In genomic region chr17:17179371-17179827, GRCh38 we compare ENCODE assay signal across 11 cellular contexts. TPM values are rescaled to one million over a fixed set of nuclear protein-coding genes. Genes with fewer than 3 reads are reported as not detected.
DNase-seq lines count a peak whose midpoint lies in the region; ATAC-seq, FAIRE-seq and TF ChIP-seq lines count a peak whose summit lies in the region.
"Had no signal": no experiment of that assay in that cellular context is flagged by ENCODE, and none has a peak within 500 bp of the region (broad histone marks: within the 10 kb centered on the region; RNA-seq: fewer than 3 reads in every experiment).

No MANE protein-coding gene starts in this region.

- peak overlapping the region; percentile 74 for H3K4me3 Mint-ChIP-seq in activated naive CD4-positive, alpha-beta T cell treated with anti-CD3 and anti-CD28 coated beads, Interleukin-2, amount 10 ng/mL, durations not matched to agents 7 days and 5 days
- peak overlapping the region; percentile 81 to 83 for H3K4me3 Mint-ChIP-seq in stimulated activated naive CD8-positive, alpha-beta T cell treated with anti-CD3 and anti-CD28 coated beads, Interleukin-15, amount 100 ng/mL, for 72 hours

- BruUV-seq in GM12878 (replicated peaks; lab: Mats Ljungman, UMichigan) = no TSS peak

- peak; percentile 50 for DNase-seq in activated naive CD4-positive, alpha-beta T cell treated with anti-CD3 and anti-CD28 coated beads, Interleukin-2, amount 10 ng/mL, durations not matched to agents 7 days and 5 days
- DNase-seq in activated naive CD4-positive, alpha-beta T cell treated with anti-CD3 and anti-CD28 coated beads, Interleukin-2, amount 50 U/mL, for 16 hours = no peak
- DNase-seq in GM12878 (ENCODE audit: low read depth, low spot score) (peak; percentile 30), DMS153 treated with DMSO at 0.1 percent for 48 hours (lab: John Stamatoyannopoulos, UW; ENCODE audit: unreplicated experiment) (no peak), omental fat pad (ENCODE audit: low spot score) (no peak)
- peak; percentile 45 to 47 for DNase-seq in stimulated activated naive CD8-positive, alpha-beta T cell treated with anti-CD3 and anti-CD28 coated beads, Interleukin-15, amount 100 ng/mL, for 72 hours
- DNase-seq: NCI-H146 had no signal

- no peaks in the 10 kb centered on the region for H3K9me3 Mint-ChIP-seq in activated naive CD4-positive, alpha-beta T cell treated with anti-CD3 and anti-CD28 coated beads, Interleukin-2, amount 10 ng/mL, durations not matched to agents 7 days and 5 days
- no peaks in the 10 kb centered on the region for H3K9me3 Mint-ChIP-seq in stimulated activated naive CD8-positive, alpha-beta T cell treated with anti-CD3 and anti-CD28 coated beads, Interleukin-15, amount 100 ng/mL, for 72 hours

- no peaks in the 10 kb centered on the region for H4K20me1 ChIP-seq in GM12878 (ENCODE audit: control insufficient read depth, insufficient read depth)

- H3K36me3 Mint-ChIP-seq in activated naive CD4-positive, alpha-beta T cell treated with anti-CD3 and anti-CD28 coated beads, Interleukin-2, amount 10 ng/mL, durations not matched to agents 7 days and 5 days = peaks cover 71% of the 10 kb centered on the region

- peak; percentile 96 for FAIRE-seq in GM12878 (lab: Jason Lieb, UNC)

- WGBS in GM12878 (ENCODE audit: insufficient coverage, insufficient replicate concordance, low lambda C conversion rate, missing lambda C conversion rate) = 11% methylated on average over 2 of the region's 2 CpGs

- peaks cover 25 to 27% of the 10 kb centered on the region in 2 experiments for H3K36me3 ChIP-seq in GM12878 (ENCODE audit: control insufficient read depth in 2 of 2, insufficient read depth in 2 of 2, low read length in 1 of 2)

- peak overlapping the region; percentile 97 for H3K27ac Mint-ChIP-seq in activated naive CD4-positive, alpha-beta T cell treated with anti-CD3 and anti-CD28 coated beads, Interleukin-2, amount 10 ng/mL, durations not matched to agents 7 days and 5 days
- H3K27ac Mint-ChIP-seq in stimulated activated naive CD8-positive, alpha-beta T cell treated with anti-CD3 and anti-CD28 coated beads, Interleukin-15, amount 100 ng/mL, for 72 hours = peak overlapping the region; percentile 99

- no peak for TF ChIP-seq EP300 in GM12878 (IDR thresholded peaks at IDR 0.05; ENCODE audit: borderline replicate concordance in 1 of 2, control insufficient read depth in 1 of 2, low read depth in 2 of 2, low read length in 2 of 2)

- peak overlapping the region; percentile 35; the same call in 1 of the 2 replicates for H3K27ac ChIP-seq in GM12878 (ENCODE audit: control insufficient read depth, insufficient read depth)

- intact Hi-C loops in GM12878 (cut with micrococcal nuclease; ENCODE audit: unreplicated experiment) = loop anchor here (2.0 kb wide), 1 partner anchor 25 kb away; no protein-coding TSS in a partner anchor

- no peaks in the 10 kb centered on the region for H3K27me3 Mint-ChIP-seq in activated naive CD4-positive, alpha-beta T cell treated with anti-CD3 and anti-CD28 coated beads, Interleukin-2, amount 10 ng/mL, durations not matched to agents 7 days and 5 days
- no peaks in the 10 kb centered on the region for H3K27me3 Mint-ChIP-seq in stimulated activated naive CD8-positive, alpha-beta T cell treated with anti-CD3 and anti-CD28 coated beads, Interleukin-15, amount 100 ng/mL, for 72 hours

- H3K4me2 ChIP-seq in GM12878 (ENCODE audit: control insufficient read depth, insufficient read depth) = peak overlapping the region; percentile 57

- peaks cover 94% of the 10 kb centered on the region for H3K4me1 Mint-ChIP-seq in activated naive CD4-positive, alpha-beta T cell treated with anti-CD3 and anti-CD28 coated beads, Interleukin-2, amount 10 ng/mL, durations not matched to agents 7 days and 5 days
- peaks cover 97% of the 10 kb centered on the region for H3K4me1 Mint-ChIP-seq in stimulated activated naive CD8-positive, alpha-beta T cell treated with anti-CD3 and anti-CD28 coated beads, Interleukin-15, amount 100 ng/mL, for 72 hours

- CTCF ChIA-PET in activated naive CD4-positive, alpha-beta T cell treated with anti-CD3 and anti-CD28 coated beads, Interleukin-2, amount 10 ng/mL, durations not matched to agents 7 days and 5 days (lab: Charles Lee) = interaction anchor here (1.5 kb wide), 1 partner anchor 24 kb away, joined by 4 read pairs; no protein-coding TSS in a partner anchor
- CTCF ChIA-PET in GM12878 (lab: Yijun Ruan, JAX) = no interaction called here

- 0 out of 2 replicates have a peak overlapping the region, but pooled peaks have one; percentile 36 for H3K4me3 ChIP-seq in GM12878
- H3K4me3 ChIP-seq: left lung, tibial artery had no signal

- H3K4me1 ChIP-seq in GM12878 (ENCODE audit: control insufficient read depth, insufficient read depth, low read length) = peaks cover 34% of the 10 kb centered on the region

- no peak overlapping the region; the same call in 1 of the 2 replicates for H3K9ac ChIP-seq in GM12878 (ENCODE audit: control insufficient read depth, insufficient read depth, low read length)

- no peak for TF ChIP-seq RAD21 in GM12878 (IDR thresholded peaks at IDR 0.05; ENCODE audit: insufficient read depth, low read depth, low read length)

- no peak for TF ChIP-seq CTCF in GM12878 (IDR thresholded peaks at IDR 0.05 in 2 of 3, conservative IDR thresholded peaks at IDR 0.05 in 1 of 3; ENCODE audit: control insufficient read depth in 2 of 3, extremely low read depth in 1 of 3, insufficient read depth in 1 of 3, low read depth in 3 of 3, low read length in 3 of 3)
- TF ChIP-seq CTCF in omental fat pad (IDR thresholded peaks at IDR 0.05) = no peak

- H2AFZ ChIP-seq in GM12878 (ENCODE audit: control insufficient read depth, low read depth, low read length) = no peak overlapping the region

- no peak for TF ChIP-seq POLR2A in GM12878 (IDR thresholded peaks at IDR 0.05; ENCODE audit: low read depth, low read length)

- no peaks in the 10 kb centered on the region for H3K79me2 ChIP-seq in GM12878 (ENCODE audit: control insufficient read depth, insufficient read depth, low read length)

- no peaks in the 10 kb centered on the region for H3K27me3 ChIP-seq in GM12878 (replicated peaks in 1 of 2; ENCODE audit: control insufficient read depth in 2 of 2, insufficient read depth in 2 of 2, low read length in 1 of 2)
- H3K27me3 ChIP-seq: left lung, tibial artery had no signal

- H3K9me3 ChIP-seq in GM12878 (replicated peaks; ENCODE audit: control insufficient read depth, insufficient read depth, low read length) = no peaks in the 10 kb centered on the region
- H3K9me3 ChIP-seq: left lung, tibial artery had no signal

- ATAC-seq in HG03095 (IDR thresholded peaks at IDR 0.05; ENCODE audit: unreplicated experiment) = peak; percentile 62
- ATAC-seq in GM12878 = peak; percentile 84
- peak; percentile 91 for ATAC-seq in stimulated activated naive CD8-positive, alpha-beta T cell treated with anti-CD3 and anti-CD28 coated beads, Interleukin-15, amount 100 ng/mL, for 72 hours
- no peak for ATAC-seq in omental fat pad (ENCODE audit: low FRiP score)
- no peak for ATAC-seq in HG03521 (IDR thresholded peaks at IDR 0.05; ENCODE audit: unreplicated experiment)
- ATAC-seq: left lung had no signal

- in situ Hi-C loops in GM12878 (cut with MboI) = no loop called here

- POLR2A ChIA-PET in GM12878 (lab: Charles Lee) = interaction anchor here (0.6 kb wide), 1 partner anchor 555 kb away, joined by 5 read pairs; no protein-coding TSS in a partner anchor

- SMC1A ChIA-PET in GM12878 (lab: Charles Lee; ENCODE audit: uncharacterized antibody, unreplicated experiment) = interaction anchor here (0.7 to 1.0 kb wide), 4 partner anchors 11 to 54 kb away, joined by 3 to 6 read pairs (median 3); no protein-coding TSS in a partner anchor

- RAD21 ChIA-PET in GM12878 (lab: Charles Lee; ENCODE audit: unreplicated experiment) = interaction anchor here (0.7 kb wide), 1 partner anchor 189 kb away, joined by 3 read pairs; no protein-coding TSS in a partner anchor

TF ChIP-seq in GM12878, 131 proteins besides CTCF, POLR2A, EP300 and RAD21 (continues in another document):
- TF ChIP-seq HCFC1 (IDR thresholded peaks at IDR 0.05; ENCODE audit: low read length) = no peak

RNA-seq across cellular contexts. Expression of gene PLD6, which starts 26.7 kb away (rescaled TPM):
- total RNA-seq in GM12878 (2013; cell fraction: nucleolus; rRNA removed) = 7.8 and 8.4 TPM in 2 replicates
- total RNA-seq in GM12878 (2014; rRNA removed) (17.4 and 18.6 TPM in 2 replicates), GM12878 (2014; rRNA removed; fragmentation: Illumina TruSeq; extraction: Trizol) (7.5 TPM in 2 replicates), GM12878 (2021) (15.4 and 15.5 TPM in 2 replicates), omental fat pad (10 to 100 TPM in 1 of 4 donors, 1 to 10 TPM in 3; 1.9 to 14.1 (median 6.5) TPM)
- polyA plus RNA-seq in GM12878 (2011; ENCODE audit: low read depth) = 7.0 TPM
- polyA plus RNA-seq in GM12878 (2011; rRNA removed) (8.7 and 10.5 TPM in 2 replicates), GM12878 (2014; fragmentation: Illumina TruSeq; extraction: Trizol) (10.1 and 11.1 TPM in 2 replicates), GM12878 (2014; fragmentation: Nextera tagmentation; extraction: Ambion mirVana) (10 to 100 TPM in 1 of 2 experiments, 1 to 10 TPM in 1; 4.7 to 21.4 TPM), GM12878 (2014; rRNA removed) (14.7 and 15.3 TPM in 2 replicates), GM12878 (2016; fragmentation: Nextera tagmentation; extraction: Ambion mirVana) (10 to 100 TPM; 11.1 to 12.9 TPM)
- 8.8 and 10.5 TPM in 2 replicates for polyA plus RNA-seq in GM12878 (2011; cell fraction: cytosol; rRNA removed)
- polyA plus RNA-seq in GM12878 (2011; cell fraction: nucleus; rRNA removed) = 5.9 and 8.4 TPM in 2 replicates
- polyA plus RNA-seq in GM12878 (2012) = 6.8 and 11.0 TPM in 2 replicates
- polyA minus RNA-seq in GM12878 (2011; rRNA and poly(A)+ RNA removed) = 11.8 and 12.4 TPM in 2 replicates
- polyA minus RNA-seq in GM12878 (2011; cell fraction: cytosol; rRNA and poly(A)+ RNA removed) = 4.1 and 5.9 TPM in 2 replicates
- 3.4 and 8.3 TPM in 2 replicates for polyA minus RNA-seq in GM12878 (2011; cell fraction: nucleus; rRNA and poly(A)+ RNA removed)

RNA-seq across cellular contexts. Expression of gene FLCN, which starts 57.6 kb away (rescaled TPM):
- total RNA-seq in GM12878 (2013; cell fraction: nucleolus; rRNA removed) = 128 and 142 TPM in 2 replicates
- total RNA-seq in GM12878 (2014; rRNA removed) = 15.8 and 16.1 TPM in 2 replicates
- 9.7 and 11.2 TPM in 2 replicates for total RNA-seq in GM12878 (2014; rRNA removed; fragmentation: Illumina TruSeq; extraction: Trizol)
- total RNA-seq in GM12878 (2021) = 24.7 and 25.9 TPM in 2 replicates
- polyA plus RNA-seq in GM12878 (2011; ENCODE audit: low read depth) = 13.6 TPM
- 11.3 and 15.8 TPM in 2 replicates for polyA plus RNA-seq in GM12878 (2011; rRNA removed)
- polyA plus RNA-seq in GM12878 (2011; cell fraction: cytosol; rRNA removed) = 16.1 and 19.6 TPM in 2 replicates
- polyA plus RNA-seq in GM12878 (2011; cell fraction: nucleus; rRNA removed) = 46.2 and 61.2 TPM in 2 replicates
- polyA plus RNA-seq in GM12878 (2012) = 20.4 and 26.4 TPM in 2 replicates
- 4.9 and 9.2 TPM in 2 replicates for polyA plus RNA-seq in GM12878 (2014; fragmentation: Illumina TruSeq; extraction: Trizol)
- polyA plus RNA-seq in GM12878 (2014; fragmentation: Nextera tagmentation; extraction: Ambion mirVana) = 1 to 10 TPM; 1.1 to 1.7 TPM
- 15.5 and 17.5 TPM in 2 replicates for polyA plus RNA-seq in GM12878 (2014; rRNA removed)
- polyA plus RNA-seq in GM12878 (2016; fragmentation: Nextera tagmentation; extraction: Ambion mirVana) = 1 to 10 TPM; 8.8 to 9.7 TPM
- 26.3 and 41.5 TPM in 2 replicates for polyA minus RNA-seq in GM12878 (2011; rRNA and poly(A)+ RNA removed)
- 10.0 and 11.7 TPM in 2 replicates for polyA minus RNA-seq in GM12878 (2011; cell fraction: cytosol; rRNA and poly(A)+ RNA removed)
- polyA minus RNA-seq in GM12878 (2011; cell fraction: nucleus; rRNA and poly(A)+ RNA removed) = 23.5 and 24.2 TPM in 2 replicates
- total RNA-seq in omental fat pad = 10 to 100 TPM; 40.8 to 75.7 (median 56.0) TPM

Comparison
In these comparisons a context has a peak if more than half of its experiments do, and no peak if none do; other contexts are left out.
1. DNase-seq: peak in activated naive CD4-positive, alpha-beta T cell treated with anti-CD3 and anti-CD28 coated beads, Interleukin-2, amount 10 ng/mL, durations not matched to agents 7 days and 5 days (single experiment), GM12878 (single experiment) and stimulated activated naive CD8-positive, alpha-beta T cell treated with anti-CD3 and anti-CD28 coated beads, Interleukin-15, amount 100 ng/mL, for 72 hours (2 of 2); none in activated naive CD4-positive, alpha-beta T cell treated with anti-CD3 and anti-CD28 coated beads, Interleukin-2, amount 50 U/mL, for 16 hours (single experiment), DMS153 treated with DMSO at 0.1 percent for 48 hours (single experiment) and omental fat pad (single experiment).
2. ATAC-seq: peak in HG03095 (single experiment), GM12878 (single experiment) and stimulated activated naive CD8-positive, alpha-beta T cell treated with anti-CD3 and anti-CD28 coated beads, Interleukin-15, amount 100 ng/mL, for 72 hours (single experiment); none in omental fat pad (single experiment) and HG03521 (single experiment).